In genomic region chr5:6714221-6715041, GRCh38 we compare ENCODE assay signal across 8 cellular contexts. TPM values are rescaled to one million over a fixed set of nuclear protein-coding genes. Genes with fewer than 3 reads are reported as not detected.
A peak's percentile ranks its signal among the peaks of the same experiment; 100 is the strongest.
DNase-seq lines count a peak whose midpoint lies in the region; ATAC-seq and TF ChIP-seq lines count a peak whose summit lies in the region.

No MANE protein-coding gene starts in this region.

- POLR2A ChIA-PET in activated CD4-positive, alpha-beta memory T cell treated with anti-CD3 and anti-CD28 coated beads, Interleukin-2, amount 10 ng/mL, durations not matched to agents 7 days and 5 days (lab: Charles Lee) = no interaction called here

- H3K4me1 ChIP-seq in BE2C (peaks cover 5% of the 10 kb centered on the region; the same call in 1 of the 2 replicates), esophagus squamous epithelium (peaks cover 39 to 60% (median 40%) of the 10 kb centered on the region in 3 donors), osteoblast (ENCODE audit: insufficient read depth, low read length) (peaks cover 22% of the 10 kb centered on the region)

- CTCF ChIA-PET in activated CD4-positive, alpha-beta memory T cell treated with anti-CD3 and anti-CD28 coated beads, Interleukin-2, amount 10 ng/mL, durations not matched to agents 7 days and 5 days (lab: Charles Lee) = no interaction called here

- WGBS in esophagus squamous epithelium, 2 donors = 0 to 1% methylated on average over 5 to 6 of the region's 100 CpGs

- H3K9me3 ChIP-seq in BE2C (no peaks in the 10 kb centered on the region), esophagus squamous epithelium (no peaks in the 10 kb centered on the region), osteoblast (ENCODE audit: low read depth, low read length) (no peaks in the 10 kb centered on the region)

- peaks cover 6% of the 10 kb centered on the region for H3K27me3 Mint-ChIP-seq in activated CD4-positive, alpha-beta memory T cell treated with anti-CD3 and anti-CD28 coated beads, Interleukin-2, amount 10 ng/mL, durations not matched to agents 7 days and 5 days

- H3K27me3 ChIP-seq in BE2C (no peaks in the 10 kb centered on the region), esophagus squamous epithelium (no peaks in the 10 kb centered on the region), osteoblast (ENCODE audit: insufficient read depth, low read length) (no peaks in the 10 kb centered on the region)

- H3K4me1 Mint-ChIP-seq in activated CD4-positive, alpha-beta memory T cell treated with anti-CD3 and anti-CD28 coated beads, Interleukin-2, amount 10 ng/mL, durations not matched to agents 7 days and 5 days = peaks cover 56% of the 10 kb centered on the region

- H3K27ac Mint-ChIP-seq in activated CD4-positive, alpha-beta memory T cell treated with anti-CD3 and anti-CD28 coated beads, Interleukin-2, amount 10 ng/mL, durations not matched to agents 7 days and 5 days = peak overlapping the region; percentile 83

- TF ChIP-seq POLR2A in esophagus squamous epithelium (IDR thresholded peaks at IDR 0.05) = no peak

- peaks cover 30% of the 10 kb centered on the region for H3K36me3 Mint-ChIP-seq in activated CD4-positive, alpha-beta memory T cell treated with anti-CD3 and anti-CD28 coated beads, Interleukin-2, amount 10 ng/mL, durations not matched to agents 7 days and 5 days (ENCODE audit: low read depth)

- peaks cover 43% of the 10 kb centered on the region for H4K20me1 ChIP-seq in osteoblast (ENCODE audit: insufficient read depth, low read length)

- peak; percentile 10 for ATAC-seq in HG02588 (IDR thresholded peaks at IDR 0.05; ENCODE audit: unreplicated experiment)
- no peak for ATAC-seq in HG02885 (IDR thresholded peaks at IDR 0.05; ENCODE audit: poor library complexity, unreplicated experiment)
- no peak for ATAC-seq in HG03565 (IDR thresholded peaks at IDR 0.05; ENCODE audit: unreplicated experiment)

- peak overlapping the region; percentile 84 for H3K4me3 Mint-ChIP-seq in activated CD4-positive, alpha-beta memory T cell treated with anti-CD3 and anti-CD28 coated beads, Interleukin-2, amount 10 ng/mL, durations not matched to agents 7 days and 5 days

- peak overlapping the region; percentile 86 for H3K4me2 ChIP-seq in osteoblast (ENCODE audit: insufficient read depth, low read length)

- intact Hi-C loops in esophagus squamous epithelium (cut with DNase I) = loop anchor here (5.0 kb wide), 1 partner anchor 77 kb away; no protein-coding TSS in a partner anchor

- H3K79me2 ChIP-seq in osteoblast (ENCODE audit: insufficient read depth, low read length) = peaks cover 52% of the 10 kb centered on the region

- H3K27ac ChIP-seq in esophagus squamous epithelium (peak overlapping the region; percentile 57 to 99 (median 94)), osteoblast (ENCODE audit: low read depth, low read length) (peak overlapping the region; percentile 36)

- TF ChIP-seq CTCF in BE2C (IDR thresholded peaks at IDR 0.05; ENCODE audit: low read depth, low read length) (no peak), esophagus squamous epithelium (IDR thresholded peaks at IDR 0.05) (no peak), osteoblast (IDR thresholded peaks at IDR 0.05; ENCODE audit: extremely low read depth, low read depth, low read length) (no peak)

- H3K36me3 ChIP-seq in BE2C = peaks cover 16% of the 10 kb centered on the region
- peaks cover 0 to 2% (median 0%) of the 10 kb centered on the region in 3 donors for H3K36me3 ChIP-seq in esophagus squamous epithelium
- no peaks in the 10 kb centered on the region for H3K36me3 ChIP-seq in osteoblast (ENCODE audit: insufficient read depth, low read length)

- no peak overlapping the region for H2AFZ ChIP-seq in osteoblast (ENCODE audit: low read length)

- H3K4me3 ChIP-seq in BE2C (ENCODE audit: low read depth, low read length) = peak overlapping the region; percentile 81
- peak overlapping the region; percentile 57 to 97 (median 78) for H3K4me3 ChIP-seq in esophagus squamous epithelium
- H3K4me3 ChIP-seq in osteoblast (ENCODE audit: insufficient read depth, low read length) = peak overlapping the region; percentile 80

- DNase-seq in BE2C (peak; percentile 38), esophagus squamous epithelium (lab: John Stamatoyannopoulos, UW) (no peak), osteoblast (ENCODE audit: insufficient read length, low spot score, missing footprints) (peak; percentile 90), GDM1 (lab: John Stamatoyannopoulos, UW) (no peak)
- peak; percentile 31 for DNase-seq in activated CD4-positive, alpha-beta memory T cell treated with anti-CD3 and anti-CD28 coated beads, Interleukin-2, amount 10 ng/mL, durations not matched to agents 7 days and 5 days

- H3K9me3 Mint-ChIP-seq in activated CD4-positive, alpha-beta memory T cell treated with anti-CD3 and anti-CD28 coated beads, Interleukin-2, amount 10 ng/mL, durations not matched to agents 7 days and 5 days = no peaks in the 10 kb centered on the region

RNA-seq across cellular contexts. Expression of gene TENT4A, which starts 1.2 kb away (rescaled TPM):
- polyA plus RNA-seq in BE2C (2012; ENCODE audit: insufficient read depth, insufficient read length, low read depth) = 39.4 TPM
- total RNA-seq in activated CD4-positive, alpha-beta memory T cell treated with anti-CD3 and anti-CD28 coated beads, Interleukin-2, amount 10 ng/mL, durations not matched to agents 7 days and 5 days = 10 to 100 TPM; 34.3 to 36.6 TPM
- total RNA-seq in esophagus squamous epithelium = 10 to 100 TPM in 2 of 4 donors, 1 to 10 TPM in 2; 8.0 to 30.7 (median 17.9) TPM
- 16.5 and 21.4 TPM in 2 replicates for total RNA-seq in osteoblast

Comparison
In these comparisons a context has a peak if more than half of its experiments do, and no peak if none do; other contexts are left out.
1. DNase-seq: peak in BE2C (single experiment), activated CD4-positive, alpha-beta memory T cell treated with anti-CD3 and anti-CD28 coated beads, Interleukin-2, amount 10 ng/mL, durations not matched to agents 7 days and 5 days (single experiment) and osteoblast (single experiment); none in esophagus squamous epithelium (single experiment) and GDM1 (single experiment).
2. Peak in every context shown above with its lines, with median percentiles within 50 percentile points of each other: H3K4me3 ChIP-seq.